Comparison of ENCODE assay signal across 1 cellular context in genomic region chr3:119702530-119703527, GRCh38.
TF ChIP-seq lines count a peak whose summit lies in the region.

Gene CFAP91, plus strand, starts transcription at chr3:119703022. Its CDS starts 77 bp downstream, at chr3:119703099.

TF ChIP-seq in GM23338, 12 proteins besides CTCF, POLR2A, EP300 and RAD21 (continued from another document):
- TF ChIP-seq, protein P1, sequence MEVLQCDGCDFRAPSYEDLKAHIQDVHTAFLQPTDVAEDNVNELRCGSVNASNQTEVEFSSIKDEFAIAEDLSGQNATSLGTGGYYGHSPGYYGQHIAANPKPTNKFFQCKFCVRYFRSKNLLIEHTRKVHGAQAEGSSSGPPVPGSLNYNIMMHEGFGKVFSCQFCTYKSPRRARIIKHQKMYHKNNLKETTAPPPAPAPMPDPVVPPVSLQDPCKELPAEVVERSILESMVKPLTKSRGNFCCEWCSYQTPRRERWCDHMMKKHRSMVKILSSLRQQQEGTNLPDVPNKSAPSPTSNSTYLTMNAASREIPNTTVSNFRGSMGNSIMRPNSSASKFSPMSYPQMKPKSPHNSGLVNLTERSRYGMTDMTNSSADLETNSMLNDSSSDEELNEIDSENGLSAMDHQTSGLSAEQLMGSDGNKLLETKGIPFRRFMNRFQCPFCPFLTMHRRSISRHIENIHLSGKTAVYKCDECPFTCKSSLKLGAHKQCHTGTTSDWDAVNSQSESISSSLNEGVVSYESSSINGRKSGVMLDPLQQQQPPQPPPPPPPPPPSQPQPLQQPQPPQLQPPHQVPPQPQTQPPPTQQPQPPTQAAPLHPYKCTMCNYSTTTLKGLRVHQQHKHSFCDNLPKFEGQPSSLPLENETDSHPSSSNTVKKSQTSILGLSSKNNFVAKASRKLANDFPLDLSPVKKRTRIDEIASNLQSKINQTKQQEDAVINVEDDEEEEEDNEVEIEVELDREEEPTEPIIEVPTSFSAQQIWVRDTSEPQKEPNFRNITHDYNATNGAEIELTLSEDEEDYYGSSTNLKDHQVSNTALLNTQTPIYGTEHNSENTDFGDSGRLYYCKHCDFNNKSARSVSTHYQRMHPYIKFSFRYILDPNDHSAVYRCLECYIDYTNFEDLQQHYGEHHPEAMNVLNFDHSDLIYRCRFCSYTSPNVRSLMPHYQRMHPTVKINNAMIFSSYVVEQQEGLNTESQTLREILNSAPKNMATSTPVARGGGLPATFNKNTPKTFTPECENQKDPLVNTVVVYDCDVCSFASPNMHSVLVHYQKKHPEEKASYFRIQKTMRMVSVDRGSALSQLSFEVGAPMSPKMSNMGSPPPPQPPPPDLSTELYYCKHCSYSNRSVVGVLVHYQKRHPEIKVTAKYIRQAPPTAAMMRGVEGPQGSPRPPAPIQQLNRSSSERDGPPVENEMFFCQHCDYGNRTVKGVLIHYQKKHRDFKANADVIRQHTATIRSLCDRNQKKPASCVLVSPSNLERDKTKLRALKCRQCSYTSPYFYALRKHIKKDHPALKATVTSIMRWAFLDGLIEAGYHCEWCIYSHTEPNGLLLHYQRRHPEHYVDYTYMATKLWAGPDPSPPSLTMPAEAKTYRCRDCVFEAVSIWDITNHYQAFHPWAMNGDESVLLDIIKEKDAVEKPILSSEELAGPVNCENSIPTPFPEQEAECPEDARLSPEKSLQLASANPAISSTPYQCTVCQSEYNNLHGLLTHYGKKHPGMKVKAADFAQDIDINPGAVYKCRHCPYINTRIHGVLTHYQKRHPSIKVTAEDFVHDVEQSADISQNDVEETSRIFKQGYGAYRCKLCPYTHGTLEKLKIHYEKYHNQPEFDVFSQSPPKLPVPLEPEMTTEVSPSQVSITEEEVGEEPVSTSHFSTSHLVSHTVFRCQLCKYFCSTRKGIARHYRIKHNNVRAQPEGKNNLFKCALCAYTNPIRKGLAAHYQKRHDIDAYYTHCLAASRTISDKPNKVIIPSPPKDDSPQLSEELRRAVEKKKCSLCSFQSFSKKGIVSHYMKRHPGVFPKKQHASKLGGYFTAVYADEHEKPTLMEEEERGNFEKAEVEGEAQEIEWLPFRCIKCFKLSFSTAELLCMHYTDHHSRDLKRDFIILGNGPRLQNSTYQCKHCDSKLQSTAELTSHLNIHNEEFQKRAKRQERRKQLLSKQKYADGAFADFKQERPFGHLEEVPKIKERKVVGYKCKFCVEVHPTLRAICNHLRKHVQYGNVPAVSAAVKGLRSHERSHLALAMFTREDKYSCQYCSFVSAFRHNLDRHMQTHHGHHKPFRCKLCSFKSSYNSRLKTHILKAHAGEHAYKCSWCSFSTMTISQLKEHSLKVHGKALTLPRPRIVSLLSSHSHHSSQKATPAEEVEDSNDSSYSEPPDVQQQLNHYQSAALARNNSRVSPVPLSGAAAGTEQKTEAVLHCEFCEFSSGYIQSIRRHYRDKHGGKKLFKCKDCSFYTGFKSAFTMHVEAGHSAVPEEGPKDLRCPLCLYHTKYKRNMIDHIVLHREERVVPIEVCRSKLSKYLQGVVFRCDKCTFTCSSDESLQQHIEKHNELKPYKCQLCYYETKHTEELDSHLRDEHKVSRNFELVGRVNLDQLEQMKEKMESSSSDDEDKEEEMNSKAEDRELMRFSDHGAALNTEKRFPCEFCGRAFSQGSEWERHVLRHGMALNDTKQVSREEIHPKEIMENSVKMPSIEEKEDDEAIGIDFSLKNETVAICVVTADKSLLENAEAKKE (CRISPR knock-in tag; IDR thresholded peaks at IDR 0.05): peak; percentile 29; the same call in 1 of the 2 replicates
